Comparison of ENCODE assay signal across 8 cellular contexts in the genomic region with DNA sequence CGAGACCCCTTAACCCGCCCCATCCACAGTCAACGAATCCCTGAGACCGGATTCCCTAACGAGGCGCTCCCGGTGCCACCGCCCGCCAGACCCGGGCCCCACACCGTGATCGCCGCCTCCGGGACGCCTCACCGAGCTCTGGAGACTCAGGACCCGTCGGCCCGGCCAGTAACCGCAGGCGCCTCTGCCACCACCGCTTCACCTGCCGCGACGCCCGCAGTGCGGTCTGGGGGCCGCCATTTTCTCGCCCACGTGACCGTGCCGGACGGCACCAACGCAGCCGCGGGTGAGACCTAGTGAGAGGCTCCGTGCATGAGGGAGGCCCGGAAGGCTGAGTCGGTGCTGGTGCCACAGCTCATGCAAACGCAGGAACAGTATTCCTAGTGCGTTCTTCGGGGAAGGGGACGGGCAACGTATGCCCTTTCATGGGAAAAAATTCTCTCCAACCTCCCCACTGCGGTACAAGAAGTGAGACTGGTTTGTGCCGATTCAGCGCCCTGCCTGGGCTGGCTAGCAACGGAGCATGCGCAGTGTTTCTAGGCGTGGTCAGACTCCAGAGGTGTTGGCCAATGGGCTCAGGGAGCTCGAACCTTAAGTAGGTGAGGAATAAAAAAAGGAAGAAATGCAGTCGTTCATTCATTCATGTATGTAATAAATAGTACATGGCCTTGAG. TPM values are rescaled to one million over a fixed set of nuclear protein-coding genes. Genes with fewer than 3 reads are reported as not detected.
A peak's percentile ranks its signal among the peaks of the same experiment; 100 is the strongest.
DNase-seq lines count a peak whose midpoint lies in the region; ATAC-seq, FAIRE-seq and TF ChIP-seq lines count a peak whose summit lies in the region.

A gene with protein sequence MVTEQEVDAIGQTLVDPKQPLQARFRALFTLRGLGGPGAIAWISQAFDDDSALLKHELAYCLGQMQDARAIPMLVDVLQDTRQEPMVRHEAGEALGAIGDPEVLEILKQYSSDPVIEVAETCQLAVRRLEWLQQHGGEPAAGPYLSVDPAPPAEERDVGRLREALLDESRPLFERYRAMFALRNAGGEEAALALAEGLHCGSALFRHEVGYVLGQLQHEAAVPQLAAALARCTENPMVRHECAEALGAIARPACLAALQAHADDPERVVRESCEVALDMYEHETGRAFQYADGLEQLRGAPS (minus strand): TSS at position 246 of the 673 bp plus-strand sequence. CDS start 3,860 bp downstream, outside the sequence.

- no peak for TF ChIP-seq RAD21 in H1 (IDR thresholded peaks at IDR 0.05 in 1 of 2, conservative IDR thresholded peaks at IDR 0.05 in 1 of 2; ENCODE audit: low read depth in 2 of 2, low read length in 2 of 2)

- 2% methylated on average over 52 of the region's 52 CpGs; no CpG with 5 or more reads in 1 of the 2 experiments for WGBS in H1 (ENCODE audit: extremely low coverage in 1 of 2, insufficient coverage in 1 of 2, insufficient read length in 1 of 2, insufficient replicate concordance in 2 of 2, low coverage in 1 of 2, low lambda C conversion rate in 2 of 2, missing lambda C conversion rate in 1 of 2), 2 experiments

- peak within 1 kb of the TSS; percentile 100 for H3K18ac ChIP-seq in H1 (ENCODE audit: extremely low read depth, low read length)

- TF ChIP-seq EP300 in H1 (IDR thresholded peaks at IDR 0.05; ENCODE audit: borderline replicate concordance in 1 of 2, low read depth in 2 of 2, low read length in 2 of 2), result peak in 1 of 2 experiments; percentile 99; a peak in 2 of 3 replicates

- H3K27ac Mint-ChIP-seq in memory B cell, result peak within 1 kb of the TSS; percentile 97

- peaks cover 6% of the 10 kb centered on the region for H3K79me1 ChIP-seq in H1 (ENCODE audit: low read depth, low read length)

- H2BK12ac ChIP-seq in H1 (ENCODE audit: low read depth, low read length), result peak within 1 kb of the TSS; percentile 100

- peak within 1 kb of the TSS; percentile 77 to 98 (median 92) for H3K4me3 ChIP-seq in H1 (ENCODE audit: extremely low read depth in 1 of 4, insufficient read depth in 2 of 4, low read depth in 3 of 4, low read length in 4 of 4)

- H4K8ac ChIP-seq in H1 (ENCODE audit: extremely low read depth, insufficient read depth, low read length), result peak within 1 kb of the TSS; percentile 99; the same call in 1 of the 2 replicates

- peak; percentile 97 for FAIRE-seq in H1 (lab: Jason Lieb, UNC)

- peaks cover 1 to 8% of the 10 kb centered on the region in 2 experiments for H4K20me1 ChIP-seq in H1 (replicated peaks in 1 of 2; ENCODE audit: control insufficient read depth in 1 of 2, insufficient read depth in 2 of 2, low read length in 2 of 2)

- peak within 1 kb of the TSS; percentile 97 for H3K56ac ChIP-seq in H1 (replicated peaks; ENCODE audit: insufficient read length, low read depth, low read length)

- no peaks in the 10 kb centered on the region; a peak in 3 of 7 replicates for H3K4me1 ChIP-seq in H1 (replicated peaks in 1 of 4; ENCODE audit: control insufficient read depth in 3 of 4, insufficient read depth in 4 of 4, low read length in 3 of 4)

- H2BK20ac ChIP-seq in H1 (ENCODE audit: low read length), result peak within 1 kb of the TSS; percentile 99; the same call in 1 of the 2 replicates

- H2AFZ ChIP-seq in H1 (ENCODE audit: low read length), result peak within 1 kb of the TSS; percentile 99

- peak within 1 kb of the TSS; percentile 92 for H3K4me3 Mint-ChIP-seq in memory B cell

- H3K4me1 Mint-ChIP-seq in memory B cell, result peaks cover 16% of the 10 kb centered on the region

- H3K27ac ChIP-seq in H1 (ENCODE audit: low read depth, low read length), result peak within 1 kb of the TSS; percentile 100

- TF ChIP-seq CTCF in GM20000 (IDR thresholded peaks at IDR 0.05; ENCODE audit: extremely low read depth, missing control alignments), result no peak
- TF ChIP-seq CTCF in H1 (IDR thresholded peaks at IDR 0.05; ENCODE audit: control extremely low read depth in 1 of 3, insufficient read depth in 1 of 3, low read depth in 1 of 3, low read length in 3 of 3), result no peak

- peak within 1 kb of the TSS; percentile 11 for H2AK5ac ChIP-seq in H1 (ENCODE audit: low read depth, low read length)

- peak within 1 kb of the TSS; percentile 100; the same call in 1 of the 2 replicates for H2BK15ac ChIP-seq in H1 (ENCODE audit: low read length)

- H3K14ac ChIP-seq in H1 (ENCODE audit: insufficient read length), result no peak within 1 kb of the TSS

- POLR2A ChIA-PET in H1 (lab: Charles Lee; ENCODE audit: partially characterized antibody), result interaction anchor here (0.7 to 6.1 kb wide), 10 partner anchors 12 to 127 kb away, joined by 3 to 58 read pairs (median 4); a partner anchor contains a TSS

- peak within 1 kb of the TSS; percentile 100 for H2BK5ac ChIP-seq in H1 (ENCODE audit: low read depth, low read length)

- peak within 1 kb of the TSS; percentile 89 to 94 for H3K4me2 ChIP-seq in H1 (ENCODE audit: insufficient read depth in 1 of 2, low read depth in 2 of 2, low read length in 2 of 2)

- H3K79me2 ChIP-seq in H1 (ENCODE audit: control insufficient read depth in 1 of 2, insufficient read depth in 2 of 2, low read length in 2 of 2), result peaks cover 0 to 30% of the 10 kb centered on the region in 2 experiments; a peak in 2 of 4 replicates

- H3K36me3 Mint-ChIP-seq in memory B cell, result peaks cover 6% of the 10 kb centered on the region

- no peaks in the 10 kb centered on the region for H3K9me3 Mint-ChIP-seq in memory B cell

- peak within 1 kb of the TSS; percentile 92 for H4K5ac ChIP-seq in H1 (ENCODE audit: insufficient read length, low read depth, low read length)

- H3K27me3 ChIP-seq in H1 (replicated peaks in 1 of 4; ENCODE audit: control insufficient read depth in 3 of 4, extremely low read depth in 1 of 4, insufficient read depth in 3 of 4, low read length in 3 of 4), result no peaks in the 10 kb centered on the region

- H3K23me2 ChIP-seq in H1 (ENCODE audit: low read depth, low read length), result peaks cover 8% of the 10 kb centered on the region

- ATAC-seq in memory B cell (ENCODE audit: low read depth), result peak; percentile 89

- H3K9me3 ChIP-seq in H1 (ENCODE audit: insufficient read depth in 2 of 2, low read depth in 1 of 2, low read length in 1 of 2), result no peaks in the 10 kb centered on the region

- TF ChIP-seq POLR2A in H1 (IDR thresholded peaks at IDR 0.05; ENCODE audit: control extremely low read depth in 1 of 2, low read depth in 2 of 2, low read length in 2 of 2), result peak in 1 of 2 experiments; percentile 92; a peak in 2 of 3 replicates

- peak within 1 kb of the TSS; percentile 96 for H2BK120ac ChIP-seq in H1 (replicated peaks; ENCODE audit: low read depth, low read length)

- H3K27me3 Mint-ChIP-seq in memory B cell, result no peaks in the 10 kb centered on the region

- H3K9ac ChIP-seq in H1 (replicated peaks in 1 of 4; ENCODE audit: extremely low read depth in 1 of 4, low read depth in 3 of 4, low read length in 3 of 4), result peak within 1 kb of the TSS; percentile 88 to 100 (median 99)

- H3K23ac ChIP-seq in H1 (ENCODE audit: insufficient read length), result no peak within 1 kb of the TSS

- H3K4ac ChIP-seq in H1 (replicated peaks; ENCODE audit: insufficient read length, low read depth, low read length), result peak within 1 kb of the TSS; percentile 91

- DNase-seq in CMK (ENCODE audit: low read depth) (peak; percentile 97), GM20000 (ENCODE audit: low spot score) (peak; percentile 96), HT1080 (ENCODE audit: low read depth) (peak; percentile 90), NOMO-1 treated with DMSO at 0.1 percent for 48 hours (lab: John Stamatoyannopoulos, UW; ENCODE audit: unreplicated experiment) (peak; percentile 93), H1 (ENCODE audit: low read depth in 1 of 2, low spot score in 2 of 2) (peak; percentile 91 to 96), memory B cell (ENCODE audit: low spot score in 2 of 2) (peak; percentile 90 to 94)
- peak; percentile 88 to 95 for DNase-seq in activated CD8-positive, alpha-beta memory T cell treated with anti-CD3 and anti-CD28 coated beads for 4 hours (ENCODE audit: low read depth in 2 of 2)
- peak; percentile 90 for DNase-seq in stimulated activated CD8-positive, alpha-beta memory T cell treated with anti-CD3 and anti-CD28 coated beads, Interleukin-12 subunit alpha, Interleukin-12 subunit beta, amount 100 ng/mL, for 24 hours (ENCODE audit: extremely low read depth)

- H3K36me3 ChIP-seq in H1 (ENCODE audit: control insufficient read depth in 2 of 4, insufficient read depth in 4 of 4, low read length in 3 of 4), result peaks cover 2 to 12% (median 4%) of the 10 kb centered on the region in 4 experiments; a peak in 4 of 8 replicates

- CTCF ChIA-PET in H1 (lab: Charles Lee; ENCODE audit: partially characterized antibody), result interaction anchor here (0.6 to 2.2 kb wide), 5 partner anchors 15 to 1489 kb away, joined by 3 to 8 read pairs (median 4); no protein-coding TSS in a partner anchor

- H4K91ac ChIP-seq in H1 (replicated peaks; ENCODE audit: insufficient read length, low read length), result peak within 1 kb of the TSS; percentile 100

TF ChIP-seq in H1, 55 proteins besides CTCF, POLR2A, EP300 and RAD21 (continues in another document):
- no peak for TF ChIP-seq POU5F1 (IDR thresholded peaks at IDR 0.05; ENCODE audit: low read depth, low read length)
- TF ChIP-seq SP4 (IDR thresholded peaks at IDR 0.05; ENCODE audit: low read length), result peak; percentile 84; the same call in 1 of the 2 replicates
- no peak for TF ChIP-seq SUZ12 (IDR thresholded peaks at IDR 0.05; ENCODE audit: low read length)
- no peak for TF ChIP-seq GABPA (IDR thresholded peaks at IDR 0.05; ENCODE audit: borderline replicate concordance, insufficient read depth, low read length)
- TF ChIP-seq BRCA1 (IDR thresholded peaks at IDR 0.05; ENCODE audit: low read depth, low read length), result peak; percentile 47
- TF ChIP-seq ZNF274 (IDR thresholded peaks at IDR 0.05; ENCODE audit: borderline replicate concordance, extremely low read depth, low read length), result no peak
- no peak for TF ChIP-seq HDAC6 (IDR thresholded peaks at IDR 0.05; ENCODE audit: low read depth, low read length)
- TF ChIP-seq CTBP2 (IDR thresholded peaks at IDR 0.05; ENCODE audit: borderline replicate concordance, insufficient read depth, insufficient read length, low read length), result no peak
- peak; percentile 98 for TF ChIP-seq YY1 (IDR thresholded peaks at IDR 0.05; ENCODE audit: low read depth, low read length)
- no peak for TF ChIP-seq CEBPB (IDR thresholded peaks at IDR 0.05; ENCODE audit: low read depth, low read length)

RNA-seq across cellular contexts. Expression of the gene that starts here (rescaled TPM):
- total RNA-seq in HT1080 (2014; rRNA removed; shearing (Covaris generic)), result 37.0 and 45.3 TPM in 2 replicates
- 17.9 and 23.5 TPM in 2 replicates for polyA plus RNA-seq in HT1080 (2015; cell fraction: cytosol; rRNA removed)
- 19.1 and 19.9 TPM in 2 replicates for polyA plus RNA-seq in HT1080 (2015; cell fraction: nucleus; rRNA removed)
- 17.7 and 19.1 TPM in 2 replicates for total RNA-seq in H1 (2021; fragmentation: NEBNext Ultra II Directional; extraction: Animal tissue kit (Norgen Biotek cat#: 25700))
- 7.3 and 12.7 TPM in 2 replicates for polyA plus RNA-seq in H1 (2011; rRNA removed)
- polyA plus RNA-seq in H1 (2011; cell fraction: cytosol; rRNA removed), result 15.9 TPM
- 11.2 TPM for polyA plus RNA-seq in H1 (2011; cell fraction: nucleus; rRNA removed)
- polyA plus RNA-seq in H1 (2012, experiment 1 of 2), result 10.4 to 19.5 TPM (median 17.7 TPM) in 4 replicates
- 10.3 TPM for polyA plus RNA-seq in H1 (2012, experiment 2 of 2)
- polyA plus RNA-seq in H1 (2013, experiment 1 of 2), result 5.3 TPM
- 5.6 TPM for polyA plus RNA-seq in H1 (2013, experiment 2 of 2)
- 2.0 and 2.4 TPM in 2 replicates for polyA minus RNA-seq in H1 (2011; rRNA and poly(A)+ RNA removed)
- polyA minus RNA-seq in H1 (2011; cell fraction: cytosol; rRNA and poly(A)+ RNA removed), result 8.9 TPM
- polyA minus RNA-seq in H1 (2011; cell fraction: nucleus; rRNA and poly(A)+ RNA removed), result 8.9 TPM

Comparison
In these comparisons a context has a peak if more than half of its experiments do, and no peak if none do; other contexts are left out.
1. Peak in every context shown above with its lines: DNase-seq, ATAC-seq, H3K4me3 ChIP-seq and H3K27ac ChIP-seq.